ENCODE assay signal across 27 cellular contexts in the genomic region with DNA sequence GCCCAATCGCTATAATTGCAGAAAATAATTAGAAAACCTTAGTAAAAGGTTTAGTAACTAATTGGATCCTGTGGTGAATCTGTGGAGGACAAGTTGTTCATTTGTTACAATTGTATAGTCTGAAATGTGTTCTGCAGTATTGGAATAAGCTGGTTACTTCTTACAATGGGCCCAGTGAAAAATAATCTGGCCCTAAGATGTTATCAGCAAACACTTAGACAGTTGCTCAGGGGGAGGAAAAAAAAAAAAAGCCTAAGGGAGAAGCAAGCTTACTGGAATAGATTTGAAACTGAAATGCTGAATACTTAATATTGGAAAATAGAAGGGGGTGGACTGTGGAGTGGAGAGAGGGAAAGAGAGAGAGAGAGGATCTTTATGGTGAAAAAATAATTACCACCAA. TPM values are rescaled to one million over a fixed set of nuclear protein-coding genes. Genes with fewer than 3 reads are reported as not detected.
A peak's percentile ranks its signal among the peaks of the same experiment; 100 is the strongest.
DNase-seq lines count a peak whose midpoint lies in the region; ATAC-seq and TF ChIP-seq lines count a peak whose summit lies in the region.
"Had no signal": no experiment of that assay in that cellular context is flagged by ENCODE, and none has a peak within 500 bp of the region (broad histone marks: within the 10 kb centered on the region; RNA-seq: fewer than 3 reads in every experiment).

No MANE protein-coding gene starts in this region.

- ATAC-seq in GM18870 (IDR thresholded peaks at IDR 0.05; ENCODE audit: unreplicated experiment) (no peak), HG03108 (IDR thresholded peaks at IDR 0.05; ENCODE audit: unreplicated experiment) (no peak), GM19452 (IDR thresholded peaks at IDR 0.05; ENCODE audit: unreplicated experiment) (no peak)
- ATAC-seq: left colon; sciatic nerve; stimulated activated naive B cell treated with anti-CD40 and anti-IgM and Interleukin-4, amounts not matched to agents 10 μg/mL and 1 μg/mL and 100 μg/mL, for 72 hours had no signal

- peaks cover 17% of the 10 kb centered on the region for H3K9me3 Mint-ChIP-seq in glutamatergic neuron (ENCODE audit: unreplicated experiment)
- H3K9me3 Mint-ChIP-seq: endodermal cell had no signal

- H3K4me3 Mint-ChIP-seq in glutamatergic neuron (ENCODE audit: unreplicated experiment), result no peak overlapping the region
- H3K4me3 Mint-ChIP-seq: activated naive CD4-positive, alpha-beta T cell treated with anti-CD3 and anti-CD28 coated beads, Interleukin-2, amount 10 ng/mL, durations not matched to agents 7 days and 5 days; activated T-helper 1 cell treated with anti-CD3 and anti-CD28 coated beads, Interleukin-12 subunit alpha, Interleukin-12 subunit beta, Interleukin-2, Interleukin-4 antibody, amounts not matched to agents 30 ng/mL and 10 ng/mL and 1 ng/mL, durations not matched to agents 14 hours and 24 hours and 36 hours; CD4-positive, alpha-beta T cell; endodermal cell; stimulated activated naive B cell treated with anti-CD40 and anti-IgM and Interleukin-4, amounts not matched to agents 10 μg/mL and 1 μg/mL and 100 μg/mL, for 72 hours had no signal

- no peak for TF ChIP-seq CTCF in glutamatergic neuron (IDR thresholded peaks at IDR 0.05; ENCODE audit: partially characterized antibody, unreplicated experiment)
- no peak for TF ChIP-seq CTCF in GM10248 (IDR thresholded peaks at IDR 0.05; ENCODE audit: control extremely low read depth, extremely low read depth, low read depth, missing control alignments)

- CTCF ChIA-PET in GM10248 (lab: Yijun Ruan, JAX), result interaction anchor here (1.0 to 2.7 kb wide), 3 partner anchors 13 to 17 kb away, joined by 3 to 8 read pairs (median 3); no protein-coding TSS in a partner anchor

- H3K4me1 Mint-ChIP-seq in glutamatergic neuron (ENCODE audit: low read depth, unreplicated experiment), result peaks cover 2% of the 10 kb centered on the region

- POLR2A ChIA-PET in GM10248 (lab: Yijun Ruan, JAX), result no interaction called here

- peak; percentile 45 for DNase-seq in NCI-H345 treated with DMSO at 0.1 percent for 48 hours (lab: John Stamatoyannopoulos, UW; ENCODE audit: unreplicated experiment)
- DNase-seq in NCI-H345 (lab: John Stamatoyannopoulos, UW), result no peak
- peak; percentile 24 for DNase-seq in NCI-H82 treated with DMSO at 0.1 percent for 48 hours (lab: John Stamatoyannopoulos, UW; ENCODE audit: unreplicated experiment)
- DNase-seq in glutamatergic neuron, result no peak
- no peak for DNase-seq in GM10248 (ENCODE audit: extremely low spot score)
- DNase-seq: activated CD4-positive, alpha-beta T cell treated with anti-CD3 and anti-CD28 coated beads, Interleukin-2, amount 50 U/mL, for 4 hours; activated CD4-positive, CD25-positive, alpha-beta regulatory T cell; activated naive CD4-positive, alpha-beta T cell treated with anti-CD3 and anti-CD28 coated beads, Interleukin-2, amount 10 ng/mL, durations not matched to agents 7 days and 5 days; CD4-positive, alpha-beta T cell; cortex of kidney; endodermal cell; foreskin melanocyte; HCEC 1CT; left colon; NCI-H146; OCI-M1; posterior cingulate gyrus; stimulated activated CD4-positive, alpha-beta T cell treated with anti-CD3 and anti-CD28 coated beads, Interleukin-15, amount 100 ng/mL, for 24 hours; stimulated activated naive B cell treated with anti-CD40 and anti-IgM and Interleukin-4, amounts not matched to agents 10 μg/mL and 1 μg/mL and 100 μg/mL, for 72 hours had no signal

- no peaks in the 10 kb centered on the region for H3K36me3 Mint-ChIP-seq in glutamatergic neuron (ENCODE audit: unreplicated experiment)

- peak overlapping the region; percentile 1 for H3K27ac Mint-ChIP-seq in glutamatergic neuron (ENCODE audit: unreplicated experiment)
- H3K27ac Mint-ChIP-seq: activated naive CD4-positive, alpha-beta T cell treated with anti-CD3 and anti-CD28 coated beads, Interleukin-2, amount 10 ng/mL, durations not matched to agents 7 days and 5 days; activated T-helper 1 cell treated with anti-CD3 and anti-CD28 coated beads, Interleukin-12 subunit alpha, Interleukin-12 subunit beta, Interleukin-2, Interleukin-4 antibody, amounts not matched to agents 30 ng/mL and 10 ng/mL and 1 ng/mL, durations not matched to agents 14 hours and 24 hours and 36 hours; CD4-positive, alpha-beta T cell; endodermal cell; stimulated activated naive B cell treated with anti-CD40 and anti-IgM and Interleukin-4, amounts not matched to agents 10 μg/mL and 1 μg/mL and 100 μg/mL, for 72 hours had no signal

- peaks cover 39% of the 10 kb centered on the region for H3K27me3 Mint-ChIP-seq in glutamatergic neuron (ENCODE audit: unreplicated experiment)

RNA-seq across cellular contexts. Expression of gene FOXG1, which starts 4.0 kb away (rescaled TPM):
- total RNA-seq in glutamatergic neuron (ENCODE audit: unreplicated experiment), result not detected
- total RNA-seq: activated T-helper 1 cell treated with anti-CD3 and anti-CD28 coated beads, Interleukin-12 subunit alpha, Interleukin-12 subunit beta, Interleukin-2, Interleukin-4 antibody, amounts not matched to agents 30 ng/mL and 10 ng/mL and 1 ng/mL, durations not matched to agents 14 hours and 24 hours and 36 hours; cardiac muscle cell; CD4-positive, alpha-beta T cell; left colon; suprapubic skin; T-helper 1 cell treated with Interleukin-12 subunit alpha and Interleukin-12 subunit beta and Interleukin-4 antibody, amounts not matched to agents 30 ng/mL and 1 ng/mL, for 36 hours had no signal

Comparison
In these comparisons a context has a peak if more than half of its experiments do, and no peak if none do; other contexts are left out.
1. DNase-seq: peak in NCI-H345 treated with DMSO at 0.1 percent for 48 hours (single experiment) and NCI-H82 treated with DMSO at 0.1 percent for 48 hours (single experiment); none in NCI-H345 (single experiment), glutamatergic neuron (single experiment) and GM10248 (single experiment).